13 cellular contexts compared by ENCODE assay signal in genomic region chr2:30807249-30807648, GRCh38. TPM values are rescaled to one million over a fixed set of nuclear protein-coding genes. Genes with fewer than 3 reads are reported as not detected.
DNase-seq lines count a peak whose midpoint lies in the region; ATAC-seq and TF ChIP-seq lines count a peak whose summit lies in the region.
"Had no signal": no experiment of that assay in that cellular context is flagged by ENCODE, and none has a peak within 500 bp of the region (broad histone marks: within the 10 kb centered on the region; RNA-seq: fewer than 3 reads in every experiment).

A gene with protein sequence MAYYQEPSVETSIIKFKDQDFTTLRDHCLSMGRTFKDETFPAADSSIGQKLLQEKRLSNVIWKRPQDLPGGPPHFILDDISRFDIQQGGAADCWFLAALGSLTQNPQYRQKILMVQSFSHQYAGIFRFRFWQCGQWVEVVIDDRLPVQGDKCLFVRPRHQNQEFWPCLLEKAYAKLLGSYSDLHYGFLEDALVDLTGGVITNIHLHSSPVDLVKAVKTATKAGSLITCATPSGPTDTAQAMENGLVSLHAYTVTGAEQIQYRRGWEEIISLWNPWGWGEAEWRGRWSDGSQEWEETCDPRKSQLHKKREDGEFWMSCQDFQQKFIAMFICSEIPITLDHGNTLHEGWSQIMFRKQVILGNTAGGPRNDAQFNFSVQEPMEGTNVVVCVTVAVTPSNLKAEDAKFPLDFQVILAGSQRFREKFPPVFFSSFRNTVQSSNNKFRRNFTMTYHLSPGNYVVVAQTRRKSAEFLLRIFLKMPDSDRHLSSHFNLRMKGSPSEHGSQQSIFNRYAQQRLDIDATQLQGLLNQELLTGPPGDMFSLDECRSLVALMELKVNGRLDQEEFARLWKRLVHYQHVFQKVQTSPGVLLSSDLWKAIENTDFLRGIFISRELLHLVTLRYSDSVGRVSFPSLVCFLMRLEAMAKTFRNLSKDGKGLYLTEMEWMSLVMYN (minus strand): TSS chr2:30807446. CDS start chr2:30787325, 20,121 bp downstream.

- H3K9me3 Mint-ChIP-seq in activated CD4-positive, alpha-beta T cell treated with anti-CD3 and anti-CD28 coated beads, Interleukin-2, amount 10 ng/mL, durations not matched to agents 24 days and 14 days: no peaks in the 10 kb centered on the region
- H3K9me3 Mint-ChIP-seq: activated T-helper 17 cell treated with anti-CD3 and anti-CD28 coated beads, Interleukin-2, amount 50 U/mL, for 72 hours had no signal

- H3K27me3 ChIP-seq in WERI-Rb-1 (ENCODE audit: insufficient read depth, low read depth, severe bottlenecking) (no peaks in the 10 kb centered on the region), kidney epithelial cell (ENCODE audit: control insufficient read depth, insufficient read depth, low read length) (peaks cover 6% of the 10 kb centered on the region), foreskin keratinocyte (peaks cover 55% of the 10 kb centered on the region)

- no peaks in the 10 kb centered on the region for H3K9me3 ChIP-seq in WERI-Rb-1 (ENCODE audit: severe bottlenecking)

- no peaks in the 10 kb centered on the region for H3K4me1 ChIP-seq in foreskin keratinocyte

- H3K4me3 ChIP-seq in WERI-Rb-1 (ENCODE audit: low read depth, low read length) (no peak within 1 kb of the TSS), kidney epithelial cell (ENCODE audit: low read depth, low read length) (no peak within 1 kb of the TSS)

- H3K4me3 Mint-ChIP-seq in activated CD4-positive, alpha-beta T cell treated with anti-CD3 and anti-CD28 coated beads, Interleukin-2, amount 10 ng/mL, durations not matched to agents 24 days and 14 days: no peak within 1 kb of the TSS
- H3K4me3 Mint-ChIP-seq: activated T-helper 17 cell treated with anti-CD3 and anti-CD28 coated beads, Interleukin-2, amount 50 U/mL, for 72 hours had no signal

- TF ChIP-seq CTCF in WERI-Rb-1 (IDR thresholded peaks at IDR 0.05; ENCODE audit: low read depth, low read length): 0 out of 2 replicates have a peak, but pooled peaks have one; percentile 8
- TF ChIP-seq CTCF in kidney epithelial cell (IDR thresholded peaks at IDR 0.05; ENCODE audit: insufficient read depth, low read length, poor library complexity, severe bottlenecking): peak; percentile 2
- no peak for TF ChIP-seq CTCF in foreskin keratinocyte (conservative IDR thresholded peaks at IDR 0.05)

- H3K27ac ChIP-seq in WERI-Rb-1: no peak within 1 kb of the TSS
- H3K27ac ChIP-seq in foreskin keratinocyte: no peak within 1 kb of the TSS

- H3K27ac Mint-ChIP-seq in activated CD4-positive, alpha-beta T cell treated with anti-CD3 and anti-CD28 coated beads, Interleukin-2, amount 10 ng/mL, durations not matched to agents 24 days and 14 days: no peak within 1 kb of the TSS
- H3K27ac Mint-ChIP-seq: activated T-helper 17 cell treated with anti-CD3 and anti-CD28 coated beads, Interleukin-2, amount 50 U/mL, for 72 hours had no signal

- H3K27me3 Mint-ChIP-seq in activated CD4-positive, alpha-beta T cell treated with anti-CD3 and anti-CD28 coated beads, Interleukin-2, amount 10 ng/mL, durations not matched to agents 24 days and 14 days: peaks cover 1% of the 10 kb centered on the region

- no peak for ATAC-seq in HG03442 (IDR thresholded peaks at IDR 0.05; ENCODE audit: unreplicated experiment)
- no peak for ATAC-seq in foreskin keratinocyte
- ATAC-seq: activated T-helper 17 cell treated with anti-CD3 and anti-CD28 coated beads, Interleukin-2, amount 50 U/mL, for 72 hours had no signal

- H3K36me3 Mint-ChIP-seq in activated CD4-positive, alpha-beta T cell treated with anti-CD3 and anti-CD28 coated beads, Interleukin-2, amount 10 ng/mL, durations not matched to agents 24 days and 14 days (ENCODE audit: low read depth): no peaks in the 10 kb centered on the region

- H3K36me3 ChIP-seq in WERI-Rb-1: no peaks in the 10 kb centered on the region
- H3K36me3 ChIP-seq in kidney epithelial cell (ENCODE audit: control insufficient read depth, insufficient read depth, low read length): no peaks in the 10 kb centered on the region

- no peaks in the 10 kb centered on the region for H3K4me1 Mint-ChIP-seq in activated CD4-positive, alpha-beta T cell treated with anti-CD3 and anti-CD28 coated beads, Interleukin-2, amount 10 ng/mL, durations not matched to agents 24 days and 14 days
- H3K4me1 Mint-ChIP-seq: activated T-helper 17 cell treated with anti-CD3 and anti-CD28 coated beads, Interleukin-2, amount 50 U/mL, for 72 hours had no signal

- intact Hi-C loops in activated CD4-positive, alpha-beta T cell treated with anti-CD3 and anti-CD28 coated beads, Interleukin-2, amount 10 ng/mL, durations not matched to agents 24 days and 14 days (cut with micrococcal nuclease): no loop called here

- peak; percentile 26 for DNase-seq in activated CD4-positive, alpha-beta T cell treated with anti-CD3 and anti-CD28 coated beads, Interleukin-2, amount 10 ng/mL, durations not matched to agents 24 days and 14 days
- DNase-seq in activated CD4-positive, alpha-beta T cell treated with anti-CD3 and anti-CD28 coated beads, Interleukin-2, amount 50 U/mL, for 4 hours: no peak
- DNase-seq in WERI-Rb-1 (no peak), kidney epithelial cell (ENCODE audit: low read depth) (peak; percentile 12), ureter (ENCODE audit: low spot score) (peak; percentile 57), inferior parietal cortex (ENCODE audit: extremely low spot score) (no peak), foreskin keratinocyte (no peak)
- DNase-seq: activated CD4-positive, CD25-positive, alpha-beta regulatory T cell treated with anti-CD3 and anti-CD28 coated beads, Interleukin-2, amount 50 U/mL, for 72 hours; NCI-H2107; SHP77 had no signal

RNA-seq across cellular contexts. Expression of the gene that starts here (rescaled TPM):
- not detected in 2 replicates for total RNA-seq in activated CD4-positive, alpha-beta T cell treated with anti-CD3 and anti-CD28 coated beads, Interleukin-2, amount 10 ng/mL, durations not matched to agents 24 days and 14 days
- total RNA-seq in kidney epithelial cell (0.07 TPM in 1 of 2 replicates, not detected in the other), ureter (67.4 TPM), foreskin keratinocyte (not detected in 2 replicates)
- not detected in 2 replicates for polyA plus RNA-seq in foreskin keratinocyte
- total RNA-seq: activated T-helper 17 cell treated with anti-CD3 and anti-CD28 coated beads, Interleukin-2, amount 50 U/mL, for 72 hours; osteocyte had no signal

Comparison
In these comparisons a context has a peak if more than half of its experiments do, and no peak if none do; other contexts are left out.
1. RNA of the gene that starts here (total RNA-seq): 67.4 TPM in ureter (single experiment); not detected in activated CD4-positive, alpha-beta T cell treated with anti-CD3 and anti-CD28 coated beads, Interleukin-2, amount 10 ng/mL, durations not matched to agents 24 days and 14 days, 0.07 TPM in kidney epithelial cell and not detected in foreskin keratinocyte; every median in the first group is over 10 times any median in the second.
2. Peak in DNase-seq in activated CD4-positive, alpha-beta T cell treated with anti-CD3 and anti-CD28 coated beads, Interleukin-2, amount 10 ng/mL, durations not matched to agents 24 days and 14 days; RNA of the gene not detected or under 1 TPM.
3. Peak in DNase-seq in kidney epithelial cell; RNA of the gene not detected or under 1 TPM.